In genomic region chr12:132470417-132470816, GRCh38 we compare ENCODE assay signal across 22 cellular contexts. TPM values are rescaled to one million over a fixed set of nuclear protein-coding genes. Genes with fewer than 3 reads are reported as not detected.
DNase-seq lines count a peak whose midpoint lies in the region; ATAC-seq lines count a peak whose summit lies in the region.
"Had no signal": no experiment of that assay in that cellular context is flagged by ENCODE, and none has a peak within 500 bp of the region (broad histone marks: within the 10 kb centered on the region; RNA-seq: fewer than 3 reads in every experiment).

No MANE protein-coding gene starts in this region.

- peak; percentile 71 for DNase-seq in CMK (ENCODE audit: low read depth)
- peak; percentile 50 for DNase-seq in NCI-H69 (lab: John Stamatoyannopoulos, UW)
- no peak for DNase-seq in naive thymus-derived CD4-positive, alpha-beta T cell
- no peak for DNase-seq in H7
- DNase-seq in NCI-H187 treated with DMSO at 0.1 percent for 48 hours (lab: John Stamatoyannopoulos, UW): no peak
- no peak for DNase-seq in T-cell
- DNase-seq: DMS153; DND-41; GM23248; H9; HFFc6; NCI-H1092 treated with DMSO at 0.1 percent for 48 hours; NCI-H146; NCI-H2029; NCI-H446; NCI-H524 treated with DMSO at 0.1 percent for 48 hours; NCI-H82; NK-92 treated with Interleukin-12 subunit alpha and Interleukin-12 subunit beta, amount 100 ng/mL, for 24 hours; SHP77 treated with DMSO at 0.1 percent for 48 hours had no signal

- no peak overlapping the region for H3K9ac ChIP-seq in BLaER1
- H3K9ac ChIP-seq: GM23248 had no signal

- H3K27ac Mint-ChIP-seq in naive thymus-derived CD4-positive, alpha-beta T cell: peak overlapping the region in 3 of 9 donors; percentile 57 to 86 (median 60)
- no peak overlapping the region for H3K27ac Mint-ChIP-seq in T-cell
- H3K27ac Mint-ChIP-seq: H9, HFFc6 had no signal

- peaks cover 68% of the 10 kb centered on the region for H3K4me1 ChIP-seq in BLaER1
- peaks cover 8 to 23% of the 10 kb centered on the region in 2 donors for H3K4me1 ChIP-seq in naive thymus-derived CD4-positive, alpha-beta T cell (ENCODE audit: control insufficient read depth in 2 of 2, insufficient read depth in 2 of 2, low read length in 2 of 2)

- no peak for ATAC-seq in naive thymus-derived CD4-positive, alpha-beta T cell
- ATAC-seq in HG02840 (IDR thresholded peaks at IDR 0.05; ENCODE audit: low FRiP score, unreplicated experiment) (no peak), T-cell (replicated peaks in 1 of 4) (no peak)

- H3K4me2 ChIP-seq in BLaER1: peak overlapping the region; percentile 85

- peaks cover 0 to 27% (median 0%) of the 10 kb centered on the region in 5 donors for H3K27me3 Mint-ChIP-seq in naive thymus-derived CD4-positive, alpha-beta T cell
- H3K27me3 Mint-ChIP-seq in T-cell: peaks cover 0 to 2% of the 10 kb centered on the region in 2 donors

- intact Hi-C loops in naive thymus-derived CD4-positive, alpha-beta T cell (cut with micrococcal nuclease): no loop called here

- CTCF ChIA-PET in naive thymus-derived CD4-positive, alpha-beta T cell (lab: Charles Lee): no interaction called here
- CTCF ChIA-PET in T-cell (lab: Charles Lee): no interaction called here

- peaks cover 13% of the 10 kb centered on the region; the same call in 1 of the 2 replicates for H4K20me1 ChIP-seq in BLaER1

- H3K36me3 ChIP-seq in BLaER1 (no peaks in the 10 kb centered on the region), H7 (replicated peaks; ENCODE audit: control insufficient read depth, insufficient read depth, low read length) (no peaks in the 10 kb centered on the region)
- H3K36me3 ChIP-seq in naive thymus-derived CD4-positive, alpha-beta T cell (ENCODE audit: control insufficient read depth in 2 of 3, insufficient read depth in 3 of 3, low read length in 3 of 3): no peaks in the 10 kb centered on the region

- H3K9me3 Mint-ChIP-seq in naive thymus-derived CD4-positive, alpha-beta T cell: peaks cover 0 to 7% (median 0%) of the 10 kb centered on the region in 11 donors
- H3K9me3 Mint-ChIP-seq in T-cell: no peaks in the 10 kb centered on the region

- no peak overlapping the region for H3K4me3 ChIP-seq in BLaER1
- no peak overlapping the region for H3K4me3 ChIP-seq in naive thymus-derived CD4-positive, alpha-beta T cell (ENCODE audit: low read length)
- H3K4me3 ChIP-seq in H7 (ENCODE audit: insufficient read depth, low read depth, low read length): no peak overlapping the region
- H3K4me3 ChIP-seq: GM23248 had no signal

- H3K4me3 Mint-ChIP-seq in naive thymus-derived CD4-positive, alpha-beta T cell: peak overlapping the region in 8 of 10 donors; percentile 37 to 93 (median 78)
- peak overlapping the region in 1 of 3 donors; percentile 78 for H3K4me3 Mint-ChIP-seq in T-cell
- H3K4me3 Mint-ChIP-seq: HFFc6 had no signal

- no peaks in the 10 kb centered on the region for H3K36me3 Mint-ChIP-seq in naive thymus-derived CD4-positive, alpha-beta T cell
- H3K36me3 Mint-ChIP-seq in T-cell: no peaks in the 10 kb centered on the region

- H3K27me3 ChIP-seq in BLaER1: no peaks in the 10 kb centered on the region
- H3K27me3 ChIP-seq in naive thymus-derived CD4-positive, alpha-beta T cell (ENCODE audit: control insufficient read depth in 2 of 2, insufficient read depth in 2 of 2, low read length in 2 of 2): peaks cover 0 to 6% of the 10 kb centered on the region in 2 donors
- no peaks in the 10 kb centered on the region; the same call in 1 of the 2 replicates for H3K27me3 ChIP-seq in H7 (ENCODE audit: control insufficient read depth, insufficient read depth, low read length)

- POLR2A ChIA-PET in naive thymus-derived CD4-positive, alpha-beta T cell (lab: Charles Lee): no interaction called here
- POLR2A ChIA-PET in T-cell (lab: Charles Lee): no interaction called here

- H3K9me3 ChIP-seq in BLaER1: no peaks in the 10 kb centered on the region
- H3K9me3 ChIP-seq in naive thymus-derived CD4-positive, alpha-beta T cell (ENCODE audit: control insufficient read depth in 2 of 3, low read length in 3 of 3): no peaks in the 10 kb centered on the region

- peaks cover 22 to 57% (median 42%) of the 10 kb centered on the region in 7 donors for H3K4me1 Mint-ChIP-seq in naive thymus-derived CD4-positive, alpha-beta T cell
- peaks cover 35 to 55% (median 40%) of the 10 kb centered on the region in 3 donors for H3K4me1 Mint-ChIP-seq in T-cell

- H3K27ac ChIP-seq in BLaER1: no peak overlapping the region
- H3K27ac ChIP-seq in naive thymus-derived CD4-positive, alpha-beta T cell (ENCODE audit: low read depth, low read length): no peak overlapping the region
- H3K27ac ChIP-seq: C4-2B, GM23248 had no signal

RNA-seq across cellular contexts. Expression of gene FBRSL1, which starts 19.5 kb away (rescaled TPM):
- total RNA-seq in naive thymus-derived CD4-positive, alpha-beta T cell: 100 to 1,000 TPM in 2 of 5 experiments, 10 to 100 TPM in 3; 56.3 to 105 (median 93.0) TPM
- polyA plus RNA-seq in naive thymus-derived CD4-positive, alpha-beta T cell: under 1 TPM; 0.77 to 0.92 TPM
- total RNA-seq in H7 (2014; rRNA removed; shearing (Covaris generic)): 17.5 and 26.6 TPM in 2 replicates
- 100 to 1,000 TPM in 2 of 5 donors, 10 to 100 TPM in 3; 82.1 to 114 (median 99.3) TPM for total RNA-seq in T-cell

Comparison
In these comparisons a context has a peak if more than half of its experiments do, and no peak if none do; other contexts are left out.
1. DNase-seq: peak in CMK (single experiment) and NCI-H69 (single experiment); none in naive thymus-derived CD4-positive, alpha-beta T cell (0 of 9), H7 (single experiment), NCI-H187 treated with DMSO at 0.1 percent for 48 hours (single experiment) and T-cell (0 of 34).